Comparison of ENCODE assay signal across 38 cellular contexts in genomic region chr14:83473416-83473815, GRCh38.
"Had no signal": no experiment of that assay in that cellular context is flagged by ENCODE, and none has a peak within 500 bp of the region (broad histone marks: within the 10 kb centered on the region; RNA-seq: fewer than 3 reads in every experiment).

No MANE protein-coding gene starts in this region.

- H3K36me3 ChIP-seq: heart right ventricle, left ventricle myocardium inferior, neutrophil, pancreas, prostate gland, sigmoid colon, stomach, thyroid gland, upper lobe of right lung had no signal

- H3K36me3 Mint-ChIP-seq: activated CD4-positive, alpha-beta memory T cell treated with anti-CD3 and anti-CD28 coated beads for 36 hours; activated naive CD4-positive, alpha-beta T cell treated with anti-CD3 and anti-CD28 coated beads, Interleukin-2, amount 10 ng/mL, durations not matched to agents 7 days and 5 days; activated naive CD8-positive, alpha-beta T cell treated with anti-CD3 and anti-CD28 coated beads, Interleukin-2, amount 10 ng/mL, durations not matched to agents 7 days and 5 days; brain; stimulated activated memory B cell treated with anti-CD40 and anti-IgM and Interleukin-4, amounts not matched to agents 10 μg/mL and 1 μg/mL and 100 μg/mL, for 72 hours had no signal

- DNase-seq: activated CD4-positive, alpha-beta memory T cell treated with anti-CD3 and anti-CD28 coated beads for 36 hours; activated CD4-positive, alpha-beta T cell treated with anti-CD3 and anti-CD28 coated beads, Interleukin-2, amount 10 ng/mL, durations not matched to agents 24 days and 14 days; activated CD4-positive, CD25-positive, alpha-beta regulatory T cell treated with anti-CD3 and anti-CD28 coated beads, Interleukin-2, amount 50 U/mL, for 72 hours; activated CD8-positive, alpha-beta memory T cell treated with anti-CD3 and anti-CD28 coated beads, Interleukin-2, amount 50 U/mL, for 4 hours; activated gamma-delta T cell; activated naive CD4-positive, alpha-beta T cell treated with anti-CD3 and anti-CD28 coated beads, Interleukin-2, amount 10 ng/mL, durations not matched to agents 7 days and 5 days; activated naive CD8-positive, alpha-beta T cell treated with anti-CD3 and anti-CD28 coated beads, Interleukin-2, amount 10 ng/mL, durations not matched to agents 7 days and 5 days; activated T-cell treated with anti-CD3 and anti-CD28 coated beads, Interleukin-2, amount 50 U/mL, for 1 hour; aorta; caudate nucleus; endodermal cell; heart right ventricle; left ventricle myocardium inferior; mesendoderm; mucosa of descending colon; pancreas; sigmoid colon; small intestine; stimulated activated CD4-positive, alpha-beta T cell treated with anti-CD3 and anti-CD28 coated beads, Interleukin-1b, Interleukin-23, amount 100 ng/mL, for 48 hours; stimulated activated CD4-positive, alpha-beta T cell treated with anti-CD3 and anti-CD28 coated beads, Interleukin-4, amount 100 ng/mL, for 4 hours; stimulated activated CD8-positive, alpha-beta memory T cell treated with anti-CD3 and anti-CD28 coated beads, Interleukin-4, amount 100 ng/mL, for 48 hours; stomach; SW 1271; T-helper 9 cell; thyroid gland; upper lobe of right lung had no signal

- ATAC-seq: esophagus mucosa; foreskin keratinocyte; heart right ventricle; mucosa of descending colon; natural killer cell treated with Interleukin-12 subunit alpha and Interleukin-12 subunit beta and Interleukin-15 and Interleukin-18, amount 100 ng/mL, for 72 hours; pancreas; stimulated activated memory B cell treated with anti-CD40 and anti-IgM and Interleukin-4, amounts not matched to agents 10 μg/mL and 1 μg/mL and 100 μg/mL, for 72 hours; upper lobe of right lung had no signal

- H3K4me3 Mint-ChIP-seq: activated CD4-positive, alpha-beta memory T cell treated with anti-CD3 and anti-CD28 coated beads for 36 hours; activated CD4-positive, alpha-beta T cell treated with anti-CD3 and anti-CD28 coated beads, Interleukin-2, amount 10 ng/mL, durations not matched to agents 24 days and 14 days; activated naive CD4-positive, alpha-beta T cell treated with anti-CD3 and anti-CD28 coated beads, Interleukin-2, amount 10 ng/mL, durations not matched to agents 7 days and 5 days; activated naive CD8-positive, alpha-beta T cell treated with anti-CD3 and anti-CD28 coated beads, Interleukin-2, amount 10 ng/mL, durations not matched to agents 7 days and 5 days; activated T-helper 1 cell treated with anti-CD3 and anti-CD28 coated beads, Interleukin-12 subunit alpha, Interleukin-12 subunit beta, Interleukin-2, Interleukin-4 antibody, amounts not matched to agents 30 ng/mL and 10 ng/mL and 1 ng/mL, durations not matched to agents 14 hours and 24 hours and 36 hours; brain; dendritic cell treated with granulocyte-macrophage colony-stimulating factor and Interleukin-4, amounts not matched to agents 40 ng/mL and 50 ng/mL, for 4 days; endodermal cell; natural killer cell treated with Interleukin-12 subunit alpha and Interleukin-12 subunit beta and Interleukin-15 and Interleukin-18, amount 100 ng/mL, for 72 hours; stimulated activated memory B cell treated with anti-CD40 and anti-IgM and Interleukin-4, amounts not matched to agents 10 μg/mL and 1 μg/mL and 100 μg/mL, for 72 hours; T-helper 1 cell treated with Interleukin-12 subunit alpha and Interleukin-12 subunit beta and Interleukin-4 antibody, amounts not matched to agents 30 μg/mL and 1 μg/mL, for 36 hours had no signal

- H3K27ac ChIP-seq: foreskin keratinocyte, heart right ventricle, left ventricle myocardium inferior, neutrophil, pancreas, prostate gland, sigmoid colon, stomach, thyroid gland, upper lobe of right lung had no signal

- H3K4me1 Mint-ChIP-seq: activated CD4-positive, alpha-beta T cell treated with anti-CD3 and anti-CD28 coated beads, Interleukin-2, amount 10 ng/mL, durations not matched to agents 24 days and 14 days; activated naive CD4-positive, alpha-beta T cell treated with anti-CD3 and anti-CD28 coated beads, Interleukin-2, amount 10 ng/mL, durations not matched to agents 7 days and 5 days; activated naive CD8-positive, alpha-beta T cell treated with anti-CD3 and anti-CD28 coated beads, Interleukin-2, amount 10 ng/mL, durations not matched to agents 7 days and 5 days; stimulated activated memory B cell treated with anti-CD40 and anti-IgM and Interleukin-4, amounts not matched to agents 10 μg/mL and 1 μg/mL and 100 μg/mL, for 72 hours had no signal

- H3K9me3 Mint-ChIP-seq: activated naive CD4-positive, alpha-beta T cell treated with anti-CD3 and anti-CD28 coated beads, Interleukin-2, amount 10 ng/mL, durations not matched to agents 7 days and 5 days; activated naive CD8-positive, alpha-beta T cell treated with anti-CD3 and anti-CD28 coated beads, Interleukin-2, amount 10 ng/mL, durations not matched to agents 7 days and 5 days; brain; dendritic cell treated with granulocyte-macrophage colony-stimulating factor and Interleukin-4, amounts not matched to agents 40 ng/mL and 50 ng/mL, for 4 days; endodermal cell had no signal

- H3K4me3 ChIP-seq: heart right ventricle, left ventricle myocardium inferior, lung, mucosa of descending colon, pancreas, prostate gland, sigmoid colon, stomach, thyroid gland, upper lobe of right lung had no signal

- FAIRE-seq: islet of Langerhans, pancreas, small intestine had no signal

- H3K9me3 ChIP-seq: heart right ventricle, left ventricle myocardium inferior, mucosa of descending colon, neutrophil, pancreas, prostate gland, sigmoid colon, stomach, thyroid gland, upper lobe of right lung had no signal

- H3K27me3 Mint-ChIP-seq: activated CD4-positive, alpha-beta memory T cell treated with anti-CD3 and anti-CD28 coated beads for 36 hours; activated CD4-positive, alpha-beta T cell treated with anti-CD3 and anti-CD28 coated beads, Interleukin-2, amount 10 ng/mL, durations not matched to agents 24 days and 14 days; activated naive CD4-positive, alpha-beta T cell treated with anti-CD3 and anti-CD28 coated beads, Interleukin-2, amount 10 ng/mL, durations not matched to agents 7 days and 5 days; activated naive CD8-positive, alpha-beta T cell treated with anti-CD3 and anti-CD28 coated beads, Interleukin-2, amount 10 ng/mL, durations not matched to agents 7 days and 5 days; brain; dendritic cell treated with granulocyte-macrophage colony-stimulating factor and Interleukin-4, amounts not matched to agents 40 ng/mL and 50 ng/mL, for 4 days; natural killer cell treated with Interleukin-12 subunit alpha and Interleukin-12 subunit beta and Interleukin-15 and Interleukin-18, amount 100 ng/mL, for 72 hours; stimulated activated memory B cell treated with anti-CD40 and anti-IgM and Interleukin-4, amounts not matched to agents 10 μg/mL and 1 μg/mL and 100 μg/mL, for 72 hours had no signal

- H3K27ac Mint-ChIP-seq: activated CD4-positive, alpha-beta memory T cell treated with anti-CD3 and anti-CD28 coated beads for 36 hours; activated CD4-positive, alpha-beta T cell treated with anti-CD3 and anti-CD28 coated beads, Interleukin-2, amount 10 ng/mL, durations not matched to agents 24 days and 14 days; activated naive CD8-positive, alpha-beta T cell treated with anti-CD3 and anti-CD28 coated beads, Interleukin-2, amount 10 ng/mL, durations not matched to agents 7 days and 5 days; activated T-helper 1 cell treated with anti-CD3 and anti-CD28 coated beads, Interleukin-12 subunit alpha, Interleukin-12 subunit beta, Interleukin-2, Interleukin-4 antibody, amounts not matched to agents 30 ng/mL and 10 ng/mL and 1 ng/mL, durations not matched to agents 14 hours and 24 hours and 36 hours; brain; dendritic cell treated with granulocyte-macrophage colony-stimulating factor and Interleukin-4, amounts not matched to agents 40 ng/mL and 50 ng/mL, for 4 days; endodermal cell; natural killer cell treated with Interleukin-12 subunit alpha and Interleukin-12 subunit beta and Interleukin-15 and Interleukin-18, amount 100 ng/mL, for 72 hours; stimulated activated memory B cell treated with anti-CD40 and anti-IgM and Interleukin-4, amounts not matched to agents 10 μg/mL and 1 μg/mL and 100 μg/mL, for 72 hours; T-helper 1 cell treated with Interleukin-12 subunit alpha and Interleukin-12 subunit beta and Interleukin-4 antibody, amounts not matched to agents 30 μg/mL and 1 μg/mL, for 36 hours had no signal

- H3K4me1 ChIP-seq: foreskin keratinocyte, heart right ventricle, left ventricle myocardium inferior, pancreas, prostate gland, sigmoid colon, stomach, thyroid gland, upper lobe of right lung had no signal

- H3K27me3 ChIP-seq: foreskin keratinocyte, heart right ventricle, neutrophil, pancreas, sigmoid colon, stomach, thyroid gland, upper lobe of right lung had no signal
